ENCODE assay signal across 1 cellular context in the genomic region with DNA sequence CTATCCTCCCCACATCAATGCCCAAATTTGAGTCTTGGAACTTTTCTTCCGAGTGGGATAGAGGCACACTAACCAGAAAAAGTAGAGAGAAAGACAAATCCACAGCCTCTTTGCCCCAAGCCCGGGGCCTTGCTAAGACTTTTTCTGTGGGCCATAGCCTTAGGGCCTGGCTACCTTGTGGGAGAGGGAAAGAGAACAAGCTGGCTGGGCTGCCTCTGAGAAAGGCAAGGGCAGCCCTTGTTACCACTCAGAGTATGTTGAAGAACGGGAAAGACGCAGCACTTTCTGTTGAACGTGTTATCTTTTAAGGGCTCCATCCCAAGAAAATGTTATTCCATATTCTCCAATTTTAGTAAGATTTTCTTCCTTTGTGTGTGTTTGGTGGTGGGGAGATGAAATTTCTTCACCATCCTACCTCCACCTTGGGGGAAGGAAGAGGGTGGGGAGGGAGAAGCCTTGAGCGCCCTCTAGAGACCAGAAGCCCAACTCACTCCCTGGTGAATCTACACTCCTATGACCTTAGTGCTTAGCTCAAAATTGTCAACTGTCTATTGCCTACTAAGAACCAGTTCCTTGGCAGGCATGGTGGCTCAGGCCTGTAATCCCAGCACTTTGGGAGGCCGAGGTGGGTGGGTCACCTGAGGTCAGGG.
TF ChIP-seq lines count a peak whose summit lies in the region.

No MANE protein-coding gene starts in this region.

TF ChIP-seq in Ishikawa, 13 proteins besides CTCF, POLR2A, EP300 and RAD21 (continued from another document):
- TF ChIP-seq REST (IDR thresholded peaks at IDR 0.05; ENCODE audit: low read depth) = no peak
